ENCODE assay signal across 11 cellular contexts in the genomic region with DNA sequence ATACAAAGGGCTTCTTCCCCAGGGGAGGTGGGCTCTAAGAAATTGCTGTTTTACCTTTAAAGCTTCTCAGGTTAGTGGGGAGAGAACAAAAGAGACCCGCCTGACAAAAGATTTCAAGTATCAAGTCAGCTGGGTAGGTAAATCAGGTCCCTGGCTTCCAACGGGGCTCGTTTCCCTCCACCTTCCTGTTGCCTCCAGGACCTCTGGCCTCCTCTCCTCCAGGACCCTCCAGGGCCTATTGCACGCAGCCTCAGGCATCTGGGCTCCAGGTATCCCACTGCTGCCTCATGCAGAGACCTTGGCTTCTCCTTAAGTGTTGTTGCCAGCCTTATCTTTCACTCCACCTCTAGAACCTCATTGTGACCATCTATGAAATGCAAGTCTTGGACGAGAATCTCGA. TPM values are rescaled to one million over a fixed set of nuclear protein-coding genes. Genes with fewer than 3 reads are reported as not detected.
DNase-seq lines count a peak whose midpoint lies in the region; ATAC-seq and TF ChIP-seq lines count a peak whose summit lies in the region.
"Had no signal": no experiment of that assay in that cellular context is flagged by ENCODE, and none has a peak within 500 bp of the region (broad histone marks: within the 10 kb centered on the region; RNA-seq: fewer than 3 reads in every experiment).

No MANE protein-coding gene starts in this region.

- H3K27me3 ChIP-seq in left ventricle myocardium inferior (ENCODE audit: low read depth) (no peaks in the 10 kb centered on the region), right atrium auricular region (no peaks in the 10 kb centered on the region)
- H3K27me3 ChIP-seq: brain microvascular endothelial cell, vagina had no signal

- CTCF ChIA-PET in WTC11 (lab: Charles Lee), result interaction anchor here (1.6 kb wide), 1 partner anchor 44 kb away, joined by 11 read pairs; no protein-coding TSS in a partner anchor

- H3K27ac Mint-ChIP-seq in WTC11 (no peak overlapping the region; the same call in 1 of the 2 replicates), glutamatergic neuron (ENCODE audit: unreplicated experiment) (no peak overlapping the region), type B pancreatic cell (peak overlapping the region; percentile 10)

- peaks cover 15% of the 10 kb centered on the region for H3K27me3 Mint-ChIP-seq in WTC11 (ENCODE audit: low read depth)
- peaks cover 10% of the 10 kb centered on the region for H3K27me3 Mint-ChIP-seq in glutamatergic neuron (ENCODE audit: unreplicated experiment)
- H3K27me3 Mint-ChIP-seq in type B pancreatic cell, result peaks cover 23% of the 10 kb centered on the region

- ATAC-seq in left cardiac atrium, result no peak
- ATAC-seq in WTC11, result peak; percentile 6
- no peak for ATAC-seq in HG02884 (IDR thresholded peaks at IDR 0.05; ENCODE audit: unreplicated experiment)

- H3K9me3 ChIP-seq in left ventricle myocardium inferior (replicated peaks), result no peaks in the 10 kb centered on the region
- no peaks in the 10 kb centered on the region for H3K9me3 ChIP-seq in right atrium auricular region
- H3K9me3 ChIP-seq: vagina had no signal

- POLR2A ChIA-PET in WTC11 (lab: Charles Lee), result no interaction called here

- TF ChIP-seq CTCF in left ventricle myocardium inferior (IDR thresholded peaks at IDR 0.05; ENCODE audit: borderline replicate concordance) (no peak), WTC11 (IDR thresholded peaks at IDR 0.05) (no peak), glutamatergic neuron (IDR thresholded peaks at IDR 0.05; ENCODE audit: partially characterized antibody, unreplicated experiment) (no peak), type B pancreatic cell (conservative IDR thresholded peaks at IDR 0.05) (no peak), right atrium auricular region (IDR thresholded peaks at IDR 0.05) (no peak)

- DNase-seq in left ventricle myocardium inferior (no peak), left cardiac atrium (no peak), WTC11 (ENCODE audit: low spot score) (no peak), glutamatergic neuron (no peak), type B pancreatic cell (ENCODE audit: extremely low spot score, unreplicated experiment) (no peak), NCI-H524 treated with DMSO at 0.1 percent for 48 hours (lab: John Stamatoyannopoulos, UW) (no peak), right atrium auricular region (ENCODE audit: low spot score) (no peak)
- DNase-seq: brain microvascular endothelial cell, NCI-H1436 treated with DMSO at 0.1 percent for 48 hours had no signal

- no peaks in the 10 kb centered on the region for H3K36me3 ChIP-seq in left ventricle myocardium inferior
- no peaks in the 10 kb centered on the region for H3K36me3 ChIP-seq in right atrium auricular region
- H3K36me3 ChIP-seq: brain microvascular endothelial cell, vagina had no signal

- H3K4me3 ChIP-seq in left ventricle myocardium inferior, result peak overlapping the region; percentile 99
- no peak overlapping the region for H3K4me3 ChIP-seq in right atrium auricular region

- H3K4me1 Mint-ChIP-seq in WTC11 (peaks cover 57% of the 10 kb centered on the region), glutamatergic neuron (ENCODE audit: low read depth, unreplicated experiment) (peaks cover 19% of the 10 kb centered on the region), type B pancreatic cell (ENCODE audit: unreplicated experiment) (peaks cover 23% of the 10 kb centered on the region)

- peak overlapping the region; percentile 78 for H3K4me3 Mint-ChIP-seq in WTC11
- peak overlapping the region; percentile 90 for H3K4me3 Mint-ChIP-seq in glutamatergic neuron (ENCODE audit: unreplicated experiment)
- peak overlapping the region; percentile 78 for H3K4me3 Mint-ChIP-seq in type B pancreatic cell

- H3K27ac ChIP-seq in left ventricle myocardium inferior (replicated peaks) (peak overlapping the region; percentile 87), right atrium auricular region (no peak overlapping the region)
- H3K27ac ChIP-seq: brain microvascular endothelial cell had no signal

- intact Hi-C loops in left ventricle myocardium inferior (cut with micrococcal nuclease), result loop anchor here (10.0 kb wide), 1 partner anchor 84 kb away; no protein-coding TSS in a partner anchor
- intact Hi-C loops in left cardiac atrium (cut with DNase I), result loop anchor here in 1 of 2 donors (5.0 kb wide), 1 partner anchor 43 kb away; no protein-coding TSS in a partner anchor

- peaks cover 41% of the 10 kb centered on the region for H3K36me3 Mint-ChIP-seq in WTC11
- no peaks in the 10 kb centered on the region for H3K36me3 Mint-ChIP-seq in glutamatergic neuron (ENCODE audit: unreplicated experiment)
- peaks cover 11% of the 10 kb centered on the region for H3K36me3 Mint-ChIP-seq in type B pancreatic cell

- H3K4me1 ChIP-seq in left ventricle myocardium inferior, result peaks cover 85% of the 10 kb centered on the region
- peaks cover 0 to 53% of the 10 kb centered on the region in 2 donors for H3K4me1 ChIP-seq in right atrium auricular region

- H3K9me3 Mint-ChIP-seq in WTC11 (peaks cover 3% of the 10 kb centered on the region; the same call in 1 of the 2 replicates), glutamatergic neuron (ENCODE audit: unreplicated experiment) (peaks cover 12% of the 10 kb centered on the region), type B pancreatic cell (no peaks in the 10 kb centered on the region)

TF ChIP-seq in WTC11, 78 proteins besides CTCF, POLR2A, EP300 and RAD21 (continues in another document):
- TF ChIP-seq NFYB (CRISPR knock-in tag; conservative IDR thresholded peaks at IDR 0.05; ENCODE audit: low read depth) (no peak), ETV6 (CRISPR knock-in tag; IDR thresholded peaks at IDR 0.05) (no peak), SMAD3 (CRISPR knock-in tag; IDR thresholded peaks at IDR 0.05; ENCODE audit: borderline replicate concordance) (no peak), HMGA2 (CRISPR knock-in tag; IDR thresholded peaks at IDR 0.05) (no peak)
- TF ChIP-seq, protein P1, sequence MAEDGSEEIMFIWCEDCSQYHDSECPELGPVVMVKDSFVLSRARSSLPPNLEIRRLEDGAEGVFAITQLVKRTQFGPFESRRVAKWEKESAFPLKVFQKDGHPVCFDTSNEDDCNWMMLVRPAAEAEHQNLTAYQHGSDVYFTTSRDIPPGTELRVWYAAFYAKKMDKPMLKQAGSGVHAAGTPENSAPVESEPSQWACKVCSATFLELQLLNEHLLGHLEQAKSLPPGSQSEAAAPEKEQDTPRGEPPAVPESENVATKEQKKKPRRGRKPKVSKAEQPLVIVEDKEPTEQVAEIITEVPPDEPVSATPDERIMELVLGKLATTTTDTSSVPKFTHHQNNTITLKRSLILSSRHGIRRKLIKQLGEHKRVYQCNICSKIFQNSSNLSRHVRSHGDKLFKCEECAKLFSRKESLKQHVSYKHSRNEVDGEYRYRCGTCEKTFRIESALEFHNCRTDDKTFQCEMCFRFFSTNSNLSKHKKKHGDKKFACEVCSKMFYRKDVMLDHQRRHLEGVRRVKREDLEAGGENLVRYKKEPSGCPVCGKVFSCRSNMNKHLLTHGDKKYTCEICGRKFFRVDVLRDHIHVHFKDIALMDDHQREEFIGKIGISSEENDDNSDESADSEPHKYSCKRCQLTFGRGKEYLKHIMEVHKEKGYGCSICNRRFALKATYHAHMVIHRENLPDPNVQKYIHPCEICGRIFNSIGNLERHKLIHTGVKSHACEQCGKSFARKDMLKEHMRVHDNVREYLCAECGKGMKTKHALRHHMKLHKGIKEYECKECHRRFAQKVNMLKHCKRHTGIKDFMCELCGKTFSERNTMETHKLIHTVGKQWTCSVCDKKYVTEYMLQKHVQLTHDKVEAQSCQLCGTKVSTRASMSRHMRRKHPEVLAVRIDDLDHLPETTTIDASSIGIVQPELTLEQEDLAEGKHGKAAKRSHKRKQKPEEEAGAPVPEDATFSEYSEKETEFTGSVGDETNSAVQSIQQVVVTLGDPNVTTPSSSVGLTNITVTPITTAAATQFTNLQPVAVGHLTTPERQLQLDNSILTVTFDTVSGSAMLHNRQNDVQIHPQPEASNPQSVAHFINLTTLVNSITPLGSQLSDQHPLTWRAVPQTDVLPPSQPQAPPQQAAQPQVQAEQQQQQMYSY (CRISPR knock-in tag; IDR thresholded peaks at IDR 0.05), result no peak
- TF ChIP-seq, protein P2, sequence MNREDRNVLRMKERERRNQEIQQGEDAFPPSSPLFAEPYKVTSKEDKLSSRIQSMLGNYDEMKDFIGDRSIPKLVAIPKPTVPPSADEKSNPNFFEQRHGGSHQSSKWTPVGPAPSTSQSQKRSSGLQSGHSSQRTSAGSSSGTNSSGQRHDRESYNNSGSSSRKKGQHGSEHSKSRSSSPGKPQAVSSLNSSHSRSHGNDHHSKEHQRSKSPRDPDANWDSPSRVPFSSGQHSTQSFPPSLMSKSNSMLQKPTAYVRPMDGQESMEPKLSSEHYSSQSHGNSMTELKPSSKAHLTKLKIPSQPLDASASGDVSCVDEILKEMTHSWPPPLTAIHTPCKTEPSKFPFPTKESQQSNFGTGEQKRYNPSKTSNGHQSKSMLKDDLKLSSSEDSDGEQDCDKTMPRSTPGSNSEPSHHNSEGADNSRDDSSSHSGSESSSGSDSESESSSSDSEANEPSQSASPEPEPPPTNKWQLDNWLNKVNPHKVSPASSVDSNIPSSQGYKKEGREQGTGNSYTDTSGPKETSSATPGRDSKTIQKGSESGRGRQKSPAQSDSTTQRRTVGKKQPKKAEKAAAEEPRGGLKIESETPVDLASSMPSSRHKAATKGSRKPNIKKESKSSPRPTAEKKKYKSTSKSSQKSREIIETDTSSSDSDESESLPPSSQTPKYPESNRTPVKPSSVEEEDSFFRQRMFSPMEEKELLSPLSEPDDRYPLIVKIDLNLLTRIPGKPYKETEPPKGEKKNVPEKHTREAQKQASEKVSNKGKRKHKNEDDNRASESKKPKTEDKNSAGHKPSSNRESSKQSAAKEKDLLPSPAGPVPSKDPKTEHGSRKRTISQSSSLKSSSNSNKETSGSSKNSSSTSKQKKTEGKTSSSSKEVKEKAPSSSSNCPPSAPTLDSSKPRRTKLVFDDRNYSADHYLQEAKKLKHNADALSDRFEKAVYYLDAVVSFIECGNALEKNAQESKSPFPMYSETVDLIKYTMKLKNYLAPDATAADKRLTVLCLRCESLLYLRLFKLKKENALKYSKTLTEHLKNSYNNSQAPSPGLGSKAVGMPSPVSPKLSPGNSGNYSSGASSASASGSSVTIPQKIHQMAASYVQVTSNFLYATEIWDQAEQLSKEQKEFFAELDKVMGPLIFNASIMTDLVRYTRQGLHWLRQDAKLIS (CRISPR knock-in tag; IDR thresholded peaks at IDR 0.05; ENCODE audit: borderline replicate concordance), result no peak
- TF ChIP-seq, protein P3, sequence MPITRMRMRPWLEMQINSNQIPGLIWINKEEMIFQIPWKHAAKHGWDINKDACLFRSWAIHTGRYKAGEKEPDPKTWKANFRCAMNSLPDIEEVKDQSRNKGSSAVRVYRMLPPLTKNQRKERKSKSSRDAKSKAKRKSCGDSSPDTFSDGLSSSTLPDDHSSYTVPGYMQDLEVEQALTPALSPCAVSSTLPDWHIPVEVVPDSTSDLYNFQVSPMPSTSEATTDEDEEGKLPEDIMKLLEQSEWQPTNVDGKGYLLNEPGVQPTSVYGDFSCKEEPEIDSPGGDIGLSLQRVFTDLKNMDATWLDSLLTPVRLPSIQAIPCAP (CRISPR knock-in tag; IDR thresholded peaks at IDR 0.05), result no peak

RNA-seq across cellular contexts. Expression of a gene that starts 2.9 kb away (rescaled TPM):
- total RNA-seq in left ventricle myocardium inferior (161 TPM), left cardiac atrium (10 to 100 TPM; 67.1 to 87.1 TPM), WTC11 (2021) (113 to 203 TPM (median 189 TPM) in 3 replicates), glutamatergic neuron (ENCODE audit: unreplicated experiment) (56.4 TPM), type B pancreatic cell (ENCODE audit: low replicate concordance) (24.2 and 30.2 TPM in 2 replicates), right atrium auricular region (100 to 1,000 TPM; 187 to 189 TPM)
